15 cellular contexts compared by ENCODE assay signal in genomic region chr10:109962247-109962646, GRCh38. TPM values are rescaled to one million over a fixed set of nuclear protein-coding genes. Genes with fewer than 3 reads are reported as not detected.
DNase-seq lines count a peak whose midpoint lies in the region; ATAC-seq and TF ChIP-seq lines count a peak whose summit lies in the region.
"Had no signal": no experiment of that assay in that cellular context is flagged by ENCODE, and none has a peak within 500 bp of the region (broad histone marks: within the 10 kb centered on the region; RNA-seq: fewer than 3 reads in every experiment).

No MANE protein-coding gene starts in this region.

- peaks cover 0 to 39% (median 0%) of the 10 kb centered on the region in 4 donors for H3K4me1 ChIP-seq in Peyer's patch

- no peaks in the 10 kb centered on the region for H3K9me3 ChIP-seq in Peyer's patch

- H3K36me3 ChIP-seq in Peyer's patch, result no peaks in the 10 kb centered on the region

- H3K27me3 Mint-ChIP-seq in WTC11 (ENCODE audit: low read depth) (no peaks in the 10 kb centered on the region), glutamatergic neuron (ENCODE audit: unreplicated experiment) (peaks cover 2% of the 10 kb centered on the region)
- H3K27me3 Mint-ChIP-seq: naive B cell had no signal

- CTCF ChIA-PET in WTC11 (lab: Charles Lee), result interaction anchor here (2.1 kb wide), 1 partner anchor 78 kb away, joined by 13 read pairs; no protein-coding TSS in a partner anchor

- H3K4me1 Mint-ChIP-seq in WTC11, result peaks cover 49% of the 10 kb centered on the region
- peaks cover 43% of the 10 kb centered on the region for H3K4me1 Mint-ChIP-seq in glutamatergic neuron (ENCODE audit: low read depth, unreplicated experiment)

- no peak for ATAC-seq in WTC11
- ATAC-seq in HG03045 (IDR thresholded peaks at IDR 0.05; ENCODE audit: unreplicated experiment), result no peak

- H3K9me3 Mint-ChIP-seq in WTC11 (no peaks in the 10 kb centered on the region), glutamatergic neuron (ENCODE audit: unreplicated experiment) (no peaks in the 10 kb centered on the region)
- H3K9me3 Mint-ChIP-seq: naive B cell had no signal

- H3K27ac ChIP-seq in Peyer's patch, result no peak overlapping the region
- H3K27ac ChIP-seq: 22Rv1 had no signal

- H3K27ac Mint-ChIP-seq in WTC11 (peak overlapping the region; percentile 62; the same call in 1 of the 2 replicates), glutamatergic neuron (ENCODE audit: unreplicated experiment) (peak overlapping the region; percentile 88)

- POLR2A ChIA-PET in WTC11 (lab: Charles Lee), result interaction anchor here (1.3 kb wide), 1 partner anchor 27 kb away, joined by 3 read pairs; no protein-coding TSS in a partner anchor

- H3K36me3 Mint-ChIP-seq in WTC11, result no peaks in the 10 kb centered on the region
- H3K36me3 Mint-ChIP-seq in glutamatergic neuron (ENCODE audit: unreplicated experiment), result no peaks in the 10 kb centered on the region
- H3K36me3 Mint-ChIP-seq: naive B cell had no signal

- no peaks in the 10 kb centered on the region for H3K27me3 ChIP-seq in Peyer's patch

- no peak overlapping the region for H3K4me3 Mint-ChIP-seq in WTC11
- no peak overlapping the region for H3K4me3 Mint-ChIP-seq in glutamatergic neuron (ENCODE audit: unreplicated experiment)

- DNase-seq in DMS 273 (lab: John Stamatoyannopoulos, UW; ENCODE audit: unreplicated experiment), result peak; percentile 43
- no peak for DNase-seq in DMS 273 treated with DMSO at 0.1 percent for 48 hours (lab: John Stamatoyannopoulos, UW)
- no peak for DNase-seq in WTC11 (ENCODE audit: low spot score)
- DNase-seq in glutamatergic neuron, result no peak
- DNase-seq in stromal cell of bone marrow (ENCODE audit: low read depth), result peak; percentile 33
- no peak for DNase-seq in Peyer's patch
- DNase-seq in NCI-H526 treated with DMSO at 0.1 percent for 48 hours (lab: John Stamatoyannopoulos, UW), result no peak
- DNase-seq: activated CD8-positive, alpha-beta memory T cell treated with anti-CD3 and anti-CD28 coated beads for 24 hours; activated gamma-delta T cell treated with Interleukin-2 at 50 U/mL for 16 hours; naive B cell; retina; stimulated activated CD4-positive, alpha-beta T cell treated with anti-CD3 and anti-CD28 coated beads, Interleukin-1b, Interleukin-23, amount 100 ng/mL, for 48 hours; stimulated activated CD8-positive, alpha-beta memory T cell treated with anti-CD3 and anti-CD28 coated beads, Interleukin-4, amount 100 ng/mL, for 48 hours had no signal

- TF ChIP-seq CTCF in WTC11 (IDR thresholded peaks at IDR 0.05), result no peak
- no peak for TF ChIP-seq CTCF in glutamatergic neuron (IDR thresholded peaks at IDR 0.05; ENCODE audit: partially characterized antibody, unreplicated experiment)
- TF ChIP-seq CTCF in Peyer's patch (IDR thresholded peaks at IDR 0.05), result no peak

- H3K4me3 ChIP-seq in Peyer's patch, result no peak overlapping the region

- no peak for TF ChIP-seq POLR2A in Peyer's patch (IDR thresholded peaks at IDR 0.05)

TF ChIP-seq in WTC11, 78 proteins besides CTCF, POLR2A, EP300 and RAD21:
- TF ChIP-seq ZNF232 (CRISPR knock-in tag; IDR thresholded peaks at IDR 0.05), result no peak
- no peak for TF ChIP-seq CREM (CRISPR knock-in tag; IDR thresholded peaks at IDR 0.05)
- no peak for TF ChIP-seq STAT6 (CRISPR knock-in tag; conservative IDR thresholded peaks at IDR 0.05; ENCODE audit: low read depth)
- no peak for TF ChIP-seq MAX (CRISPR knock-in tag; IDR thresholded peaks at IDR 0.05)
- no peak for TF ChIP-seq GTF2I (CRISPR knock-in tag; conservative IDR thresholded peaks at IDR 0.05)
- TF ChIP-seq SOX15 (CRISPR knock-in tag; IDR thresholded peaks at IDR 0.05), result no peak
- TF ChIP-seq TCF7 (CRISPR knock-in tag; IDR thresholded peaks at IDR 0.05; ENCODE audit: low read depth), result no peak
- TF ChIP-seq TP53 (CRISPR knock-in tag; IDR thresholded peaks at IDR 0.05), result no peak
TF ChIP-seq in WTC11: peak in this region for 0.

RNA-seq across cellular contexts. Expression of gene XPNPEP1, which starts 38.9 kb away (rescaled TPM):
- total RNA-seq in WTC11 (2021), result 57.1 to 60.2 TPM (median 59.3 TPM) in 3 replicates
- 51.4 TPM for total RNA-seq in glutamatergic neuron (ENCODE audit: unreplicated experiment)
- total RNA-seq in Peyer's patch, result 100 to 1,000 TPM; 148 to 295 (median 263) TPM

RNA-seq across cellular contexts. Expression of gene ADD3, which starts 45.5 kb away (rescaled TPM):
- total RNA-seq in WTC11 (2021) (86.7 to 95.7 TPM (median 88.3 TPM) in 3 replicates), glutamatergic neuron (ENCODE audit: unreplicated experiment) (22.8 TPM), Peyer's patch (100 to 1,000 TPM; 236 to 545 (median 314) TPM)

Comparison
In these comparisons a context has a peak if more than half of its experiments do, and no peak if none do; other contexts are left out.
1. DNase-seq: peak in DMS 273 (single experiment) and stromal cell of bone marrow (single experiment); none in DMS 273 treated with DMSO at 0.1 percent for 48 hours (single experiment), WTC11 (single experiment), glutamatergic neuron (single experiment), Peyer's patch (0 of 3) and NCI-H526 treated with DMSO at 0.1 percent for 48 hours (single experiment).